In genomic region chr2:131801210-131801744, GRCh38 we compare ENCODE assay signal across 13 cellular contexts.
DNase-seq lines count a peak whose midpoint lies in the region; ATAC-seq, FAIRE-seq and TF ChIP-seq lines count a peak whose summit lies in the region.
"Had no signal": no experiment of that assay in that cellular context is flagged by ENCODE, and none has a peak within 500 bp of the region (broad histone marks: within the 10 kb centered on the region; RNA-seq: fewer than 3 reads in every experiment).

No MANE protein-coding gene starts in this region.

- no peak overlapping the region for H4K5ac ChIP-seq in mesendoderm (ENCODE audit: low read length)

- no peak overlapping the region for H3K23ac ChIP-seq in trophoblast cell (ENCODE audit: low read length)
- no peak overlapping the region for H3K23ac ChIP-seq in mesendoderm (ENCODE audit: low read length)

- H3K36me3 ChIP-seq in K562 (ENCODE audit: control insufficient read depth, insufficient read depth, low read length) (no peaks in the 10 kb centered on the region), trophoblast cell (ENCODE audit: control insufficient read depth in 1 of 2, insufficient read depth in 2 of 2, low read length in 2 of 2) (no peaks in the 10 kb centered on the region), mesendoderm (ENCODE audit: control insufficient read depth, insufficient read depth, low read length) (no peaks in the 10 kb centered on the region)
- H3K36me3 ChIP-seq: left lung, thyroid gland had no signal

- no peak overlapping the region for H3K4me2 ChIP-seq in K562 (ENCODE audit: insufficient read depth, low read length)
- peak overlapping the region; percentile 56 for H3K4me2 ChIP-seq in trophoblast cell (ENCODE audit: low read length)
- no peak overlapping the region for H3K4me2 ChIP-seq in mesendoderm (ENCODE audit: low read length)

- TF ChIP-seq CTCF in K562 (IDR thresholded peaks at IDR 0.05 in 2 of 3, conservative IDR thresholded peaks at IDR 0.05 in 1 of 3; ENCODE audit: insufficient read depth in 2 of 3, low read depth in 1 of 3, low read length in 3 of 3) (no peak), RWPE1 (conservative IDR thresholded peaks at IDR 0.05; ENCODE audit: low read depth) (no peak)

- H4K12ac ChIP-seq in trophoblast cell (ENCODE audit: low read depth, low read length) = no peak overlapping the region

- no peak for TF ChIP-seq POLR2A in K562 (conservative IDR thresholded peaks at IDR 0.05)

- peak; percentile 17 for ATAC-seq in GM21737 (IDR thresholded peaks at IDR 0.05; ENCODE audit: unreplicated experiment)
- ATAC-seq in K562 = no peak

- in situ Hi-C loops in K562 (cut with MboI) = no loop called here

- H2AK5ac ChIP-seq in trophoblast cell (ENCODE audit: low read length) (no peak overlapping the region), mesendoderm (ENCODE audit: low read length) (no peak overlapping the region)

- H2BK15ac ChIP-seq in mesendoderm (replicated peaks; ENCODE audit: low read depth) = no peak overlapping the region

- H4K91ac ChIP-seq in trophoblast cell (ENCODE audit: low read depth, low read length) = no peak overlapping the region

- H4K20me1 ChIP-seq in K562 (replicated peaks; ENCODE audit: control insufficient read depth, insufficient read depth, low read length) = no peaks in the 10 kb centered on the region

- H3K27ac ChIP-seq in K562 (ENCODE audit: extremely low read depth, low read depth, low read length) (no peak overlapping the region), trophoblast cell (ENCODE audit: low read depth, low read length) (no peak overlapping the region), mesendoderm (ENCODE audit: low read depth, low read length) (no peak overlapping the region), RWPE1 (no peak overlapping the region)
- H3K27ac ChIP-seq: HL-60, left lung, thyroid gland had no signal

- no peak overlapping the region for H3K18ac ChIP-seq in trophoblast cell (ENCODE audit: low read length)
- no peak overlapping the region for H3K18ac ChIP-seq in mesendoderm (ENCODE audit: low read length)

- H4K8ac ChIP-seq in trophoblast cell (ENCODE audit: low read depth, low read length) = no peak overlapping the region
- no peak overlapping the region for H4K8ac ChIP-seq in mesendoderm (ENCODE audit: low read depth, low read length)

- no peak overlapping the region for H3K9ac ChIP-seq in K562 (ENCODE audit: insufficient read depth in 1 of 2, low read depth in 2 of 2, low read length in 2 of 2)
- H3K9ac ChIP-seq in trophoblast cell (ENCODE audit: low read length) = no peak overlapping the region
- H3K9ac ChIP-seq in mesendoderm (ENCODE audit: low read length) = no peak overlapping the region

- TF ChIP-seq EP300 in K562 (IDR thresholded peaks at IDR 0.05; ENCODE audit: low read length) = no peak

- H2BK120ac ChIP-seq in trophoblast cell (ENCODE audit: insufficient read depth, low read length, poor library complexity) (no peak overlapping the region), mesendoderm (ENCODE audit: low read depth, low read length) (no peak overlapping the region)

- H3K9me3 ChIP-seq in K562 (replicated peaks; ENCODE audit: control insufficient read depth, insufficient read depth, low read depth, low read length) (no peaks in the 10 kb centered on the region), trophoblast cell (ENCODE audit: insufficient read depth, low read depth, low read length) (no peaks in the 10 kb centered on the region)
- H3K9me3 ChIP-seq: left lung, thyroid gland had no signal

- H2BK12ac ChIP-seq in trophoblast cell (ENCODE audit: low read length) = no peak overlapping the region

- H3K79me1 ChIP-seq in trophoblast cell (ENCODE audit: low read length) = no peaks in the 10 kb centered on the region
- no peaks in the 10 kb centered on the region for H3K79me1 ChIP-seq in mesendoderm (ENCODE audit: low read length)

- H3K4me1 ChIP-seq in K562 (replicated peaks in 1 of 2; ENCODE audit: control insufficient read depth in 2 of 2, insufficient read depth in 2 of 2, low read length in 2 of 2) (peaks cover 0 to 16% of the 10 kb centered on the region in 2 experiments; a peak in 2 of 5 replicates), trophoblast cell (ENCODE audit: control insufficient read depth in 1 of 2, insufficient read depth in 2 of 2, low read length in 2 of 2) (no peaks in the 10 kb centered on the region), mesendoderm (ENCODE audit: control insufficient read depth, low read depth, low read length) (no peaks in the 10 kb centered on the region)

- H3K4me3 ChIP-seq in K562 (no peak overlapping the region), trophoblast cell (ENCODE audit: low read depth, low read length) (no peak overlapping the region), mesendoderm (ENCODE audit: low read length) (no peak overlapping the region)

- H3K4ac ChIP-seq in trophoblast cell (ENCODE audit: low read depth, low read length) (no peak overlapping the region), mesendoderm (ENCODE audit: low read depth, low read length) (no peak overlapping the region)

- intact Hi-C loops in K562 (cut with micrococcal nuclease) = loop anchor here (5.0 kb wide), 1 partner anchor 389 kb away; no protein-coding TSS in a partner anchor

- POLR2A ChIA-PET in K562 (lab: Yijun Ruan, JAX) (no interaction called here), RWPE1 (lab: Yijun Ruan, JAX; ENCODE audit: low non-redundant PET) (no interaction called here)

- H2AFZ ChIP-seq in K562 (ENCODE audit: low read depth, low read length) (peak overlapping the region; percentile 59; the same call in 1 of the 2 replicates), trophoblast cell (ENCODE audit: insufficient read depth, low read length, poor library complexity) (no peak overlapping the region)

- 30% methylated on average over 33 of the region's 42 CpGs for WGBS in K562 (ENCODE audit: insufficient coverage, low coverage, missing lambda C conversion rate)
- WGBS in trophoblast cell (ENCODE audit: extremely low coverage, insufficient coverage, insufficient read length) = no CpG with 5 or more reads among the region's 42 CpGs
- WGBS in mesendoderm (ENCODE audit: extremely low coverage, insufficient coverage, low lambda C conversion rate) = no CpG with 5 or more reads among the region's 42 CpGs

- H2BK5ac ChIP-seq in trophoblast cell (ENCODE audit: low read depth, low read length, poor library complexity) (no peak overlapping the region), mesendoderm (ENCODE audit: low read length) (no peak overlapping the region)

- no peak for FAIRE-seq in K562 (lab: Jason Lieb, UNC)
- FAIRE-seq: small intestine had no signal

- H3K56ac ChIP-seq in mesendoderm (ENCODE audit: low read length) = no peak overlapping the region

- CTCF ChIA-PET in K562 (lab: Yijun Ruan, JAX; ENCODE audit: low intra/inter-chr PET ratio) = interaction anchor here (0.7 to 0.8 kb wide), 2 partner anchors 121 to 388 kb away, joined by 3 to 4 read pairs; no protein-coding TSS in a partner anchor
- CTCF ChIA-PET in RWPE1 (lab: Yijun Ruan, JAX) = interaction anchor here (0.8 to 2.3 kb wide), 3 partner anchors 12 to 128 kb away, joined by 7 to 18 read pairs (median 7); no protein-coding TSS in a partner anchor

- no peaks in the 10 kb centered on the region for H3K79me2 ChIP-seq in K562 (ENCODE audit: control insufficient read depth, insufficient read depth, low read length)
- no peaks in the 10 kb centered on the region for H3K79me2 ChIP-seq in trophoblast cell (ENCODE audit: control insufficient read depth, insufficient read depth, low read length, poor library complexity)
- H3K79me2 ChIP-seq in mesendoderm (ENCODE audit: control insufficient read depth, insufficient read depth, low read length) = no peaks in the 10 kb centered on the region

- H3K14ac ChIP-seq in trophoblast cell (ENCODE audit: low read length) = no peak overlapping the region

- H3K9me1 ChIP-seq in K562 (ENCODE audit: control insufficient read depth, insufficient read depth, low read length) = no peaks in the 10 kb centered on the region

- peak; percentile 21 for DNase-seq in DMS53 (lab: John Stamatoyannopoulos, UW)
- DNase-seq in DMS53 treated with DMSO at 0.1 percent for 48 hours (lab: John Stamatoyannopoulos, UW; ENCODE audit: unreplicated experiment) = no peak
- DNase-seq in K562 (ENCODE audit: extremely low read depth in 1 of 4, low spot score in 3 of 4) = peak in 1 of 4 experiments; percentile 6
- no peak for DNase-seq in trophoblast cell
- DNase-seq in NCI-H2171 (lab: John Stamatoyannopoulos, UW) = no peak
- DNase-seq in mesendoderm = no peak
- no peak for DNase-seq in RWPE1 (ENCODE audit: low spot score)
- DNase-seq: OCI-M1 had no signal

- H3K27me3 ChIP-seq in K562 (ENCODE audit: control insufficient read depth in 2 of 2, insufficient read depth in 2 of 2, low read length in 2 of 2) (no peaks in the 10 kb centered on the region), trophoblast cell (ENCODE audit: insufficient read depth, low read length) (no peaks in the 10 kb centered on the region), mesendoderm (ENCODE audit: insufficient read depth, low read length, poor library complexity) (no peaks in the 10 kb centered on the region)
- H3K27me3 ChIP-seq: thyroid gland had no signal

- TF ChIP-seq RAD21 in K562 (CRISPR knock-in tag; conservative IDR thresholded peaks at IDR 0.05 in 1 of 2, IDR thresholded peaks at IDR 0.05 in 1 of 2) = no peak

- BruUV-seq in K562 (replicated peaks; lab: Mats Ljungman, UMichigan) = no TSS peak

TF ChIP-seq in K562, 482 proteins besides CTCF, POLR2A, EP300 and RAD21 (continues in another document):
- TF ChIP-seq LEF1 (IDR thresholded peaks at IDR 0.05) (no peak), RBM14 (IDR thresholded peaks at IDR 0.05; ENCODE audit: borderline replicate concordance, insufficient read depth, low read depth, low read length) (no peak), ARID1B (IDR thresholded peaks at IDR 0.05) (no peak), ASH1L (IDR thresholded peaks at IDR 0.05; ENCODE audit: borderline replicate concordance, low read depth, partially characterized antibody) (no peak), MTA3 (IDR thresholded peaks at IDR 0.05; ENCODE audit: borderline replicate concordance) (no peak), ZNF778 (CRISPR knock-in tag; IDR thresholded peaks at IDR 0.05) (no peak)
